9 cellular contexts compared by ENCODE assay signal in the genomic region with DNA sequence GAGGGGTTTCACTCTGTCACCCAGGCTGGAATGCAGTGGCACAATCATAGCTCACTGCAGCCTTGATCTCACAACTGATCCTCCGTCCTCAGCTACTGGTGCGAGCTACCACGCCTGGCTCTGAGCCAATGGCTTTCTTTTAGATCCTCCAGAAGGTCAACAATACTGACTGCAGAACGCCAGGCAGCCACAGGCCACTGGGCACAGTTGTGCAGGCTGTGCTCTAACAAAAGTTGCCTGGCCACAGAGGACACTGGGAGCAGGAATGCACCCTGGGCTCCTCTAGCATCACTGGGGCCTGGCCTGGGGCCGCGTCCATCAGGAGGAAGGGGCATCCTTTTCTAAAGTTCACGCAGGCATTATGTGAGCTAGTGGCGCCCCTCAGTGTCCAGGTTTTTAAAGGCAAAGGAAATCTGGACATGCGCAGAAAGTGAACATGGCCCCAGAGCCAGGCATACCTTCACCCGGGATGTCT. TPM values are rescaled to one million over a fixed set of nuclear protein-coding genes. Genes with fewer than 3 reads are reported as not detected.
A peak's percentile ranks its signal among the peaks of the same experiment; 100 is the strongest.
DNase-seq lines count a peak whose midpoint lies in the region; ATAC-seq and TF ChIP-seq lines count a peak whose summit lies in the region.
"Had no signal": no experiment of that assay in that cellular context is flagged by ENCODE, and none has a peak within 500 bp of the region (broad histone marks: within the 10 kb centered on the region; RNA-seq: fewer than 3 reads in every experiment).

No MANE protein-coding gene starts in this region.

- H3K79me2 ChIP-seq in OCI-LY7 (ENCODE audit: insufficient read depth, low read depth, low read length): no peaks in the 10 kb centered on the region

- no TSS peak for BruUV-seq in OCI-LY7 (replicated peaks; lab: Mats Ljungman, UMichigan)

- intact Hi-C loops in OCI-LY7 (cut with micrococcal nuclease; ENCODE audit: unreplicated experiment): no loop called here

- H3K36me3 ChIP-seq in OCI-LY7 (ENCODE audit: insufficient read depth, low read length): no peaks in the 10 kb centered on the region

- H4K20me1 ChIP-seq in OCI-LY7 (ENCODE audit: insufficient read depth, low read length): no peaks in the 10 kb centered on the region

- DNase-seq in activated T-cell treated with anti-CD3 and anti-CD28 coated beads, Interleukin-2, amount 50 U/mL, for 48 hours: peak; percentile 47 to 48
- DNase-seq in activated T-cell treated with anti-CD3 and anti-CD28 coated beads, Interleukin-2, amount 50 U/mL, for 1 hour: no peak
- DNase-seq in OCI-LY7 (ENCODE audit: low spot score) (no peak), fibroblast of mammary gland (ENCODE audit: low read depth) (peak; percentile 58), T-helper 1 cell (no peak), NCI-H1048 (lab: John Stamatoyannopoulos, UW) (no peak)
- peak; percentile 17 for DNase-seq in stimulated activated naive CD8-positive, alpha-beta T cell treated with anti-CD3 and anti-CD28 coated beads, Interleukin-15, Interleukin-2, amounts not matched to agents 100 U/mL and 50 U/mL, for 24 hours
- DNase-seq: NCI-H1694 treated with DMSO at 0.1 percent for 48 hours had no signal

- H3K9me3 ChIP-seq in OCI-LY7 (ENCODE audit: low read length): no peaks in the 10 kb centered on the region

- TF ChIP-seq CTCF in OCI-LY7 (conservative IDR thresholded peaks at IDR 0.05; ENCODE audit: low read length) (peak; percentile 54), fibroblast of mammary gland (conservative IDR thresholded peaks at IDR 0.05; ENCODE audit: control insufficient read depth, insufficient read depth, low read depth, low read length) (peak; percentile 47)

- no peak overlapping the region for H3K4me2 ChIP-seq in OCI-LY7 (ENCODE audit: low read length)

- no peak for ATAC-seq in stimulated activated naive CD8-positive, alpha-beta T cell treated with anti-CD3 and anti-CD28 coated beads, Interleukin-15, Interleukin-2, amounts not matched to agents 100 U/mL and 50 U/mL, for 24 hours
- ATAC-seq in GM19455 (IDR thresholded peaks at IDR 0.05; ENCODE audit: unreplicated experiment): no peak

- no peak overlapping the region for H2AFZ ChIP-seq in OCI-LY7 (ENCODE audit: low read length)

- no peaks in the 10 kb centered on the region for H3K9me2 ChIP-seq in OCI-LY7 (ENCODE audit: insufficient read depth, low read length)

- H3K4me3 ChIP-seq in OCI-LY7 (ENCODE audit: low read depth, low read length, poor library complexity, severe bottlenecking) (no peak overlapping the region), fibroblast of mammary gland (ENCODE audit: control insufficient read depth, low read depth, low read length) (no peak overlapping the region)

- no peak overlapping the region for H3K27ac ChIP-seq in OCI-LY7 (ENCODE audit: low read depth, low read length, poor library complexity, severe bottlenecking)

- CTCF ChIA-PET in OCI-LY7 (lab: Charles Lee; ENCODE audit: unreplicated experiment): interaction anchor here (0.9 kb wide), 1 partner anchor 452 kb away, joined by 3 read pairs; no protein-coding TSS in a partner anchor

- POLR2A ChIA-PET in OCI-LY7 (lab: Charles Lee): interaction anchor here (0.6 kb wide), 1 partner anchor 93 kb away, joined by 3 read pairs; no protein-coding TSS in a partner anchor

- no peaks in the 10 kb centered on the region for H3K4me1 ChIP-seq in OCI-LY7 (ENCODE audit: insufficient read depth, low read length, poor library complexity, severe bottlenecking)

RNA-seq across cellular contexts. Expression of a gene that starts 14.9 kb away (rescaled TPM):
- 4.2 and 8.4 TPM in 2 replicates for total RNA-seq in OCI-LY7 (2014; rRNA removed; shearing (Covaris generic))
- 9.9 and 11.3 TPM in 2 replicates for total RNA-seq in OCI-LY7 (2022)

RNA-seq across cellular contexts. Expression of a gene that starts 17.9 kb away (rescaled TPM):
- total RNA-seq in OCI-LY7 (2014; rRNA removed; shearing (Covaris generic)): 55.7 and 66.1 TPM in 2 replicates
- 51.8 and 54.7 TPM in 2 replicates for total RNA-seq in OCI-LY7 (2022)

RNA-seq across cellular contexts. Expression of a gene that starts 23.9 kb away (rescaled TPM):
- total RNA-seq in OCI-LY7 (2014; rRNA removed; shearing (Covaris generic)): 38.6 and 42.2 TPM in 2 replicates
- 39.9 and 45.6 TPM in 2 replicates for total RNA-seq in OCI-LY7 (2022)

RNA-seq across cellular contexts. Expression of a gene that starts 27.7 kb away (rescaled TPM):
- total RNA-seq in OCI-LY7 (2014; rRNA removed; shearing (Covaris generic)): 94.4 and 101 TPM in 2 replicates
- 110 and 126 TPM in 2 replicates for total RNA-seq in OCI-LY7 (2022)

RNA-seq across cellular contexts. Expression of a gene that starts 45.6 kb away (rescaled TPM):
- 6.8 and 7.6 TPM in 2 replicates for total RNA-seq in OCI-LY7 (2014; rRNA removed; shearing (Covaris generic))
- total RNA-seq in OCI-LY7 (2022): 11.2 and 14.1 TPM in 2 replicates

Comparison
In these comparisons a context has a peak if more than half of its experiments do, and no peak if none do; other contexts are left out.
1. DNase-seq: peak in activated T-cell treated with anti-CD3 and anti-CD28 coated beads, Interleukin-2, amount 50 U/mL, for 48 hours (2 of 2), fibroblast of mammary gland (single experiment) and stimulated activated naive CD8-positive, alpha-beta T cell treated with anti-CD3 and anti-CD28 coated beads, Interleukin-15, Interleukin-2, amounts not matched to agents 100 U/mL and 50 U/mL, for 24 hours (single experiment); none in activated T-cell treated with anti-CD3 and anti-CD28 coated beads, Interleukin-2, amount 50 U/mL, for 1 hour (single experiment), OCI-LY7 (single experiment), T-helper 1 cell (0 of 5) and NCI-H1048 (single experiment).